8 cellular contexts compared by ENCODE assay signal in the genomic region with DNA sequence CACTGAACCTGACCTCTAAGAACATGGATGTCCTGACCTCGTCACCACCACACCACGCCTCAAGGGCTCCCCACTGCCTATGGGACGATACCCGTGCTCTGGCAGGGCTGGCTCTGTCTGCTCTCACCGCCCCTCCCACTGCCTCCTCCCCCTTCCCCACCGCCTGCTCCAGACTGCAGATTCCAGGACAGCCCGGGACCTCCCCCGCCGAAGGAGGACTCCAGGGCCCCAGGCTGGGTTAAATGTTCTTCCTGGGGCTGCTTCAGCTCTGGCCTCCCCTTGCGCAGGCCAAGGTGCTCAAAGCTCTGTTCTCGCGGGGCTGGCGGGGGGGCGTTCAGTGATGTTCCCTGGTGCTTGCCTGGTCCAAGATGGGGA. TPM values are rescaled to one million over a fixed set of nuclear protein-coding genes. Genes with fewer than 3 reads are reported as not detected.
DNase-seq lines count a peak whose midpoint lies in the region; TF ChIP-seq lines count a peak whose summit lies in the region.

No MANE protein-coding gene starts in this region.

- peaks cover 4% of the 10 kb centered on the region for H3K36me3 Mint-ChIP-seq in activated naive CD8-positive, alpha-beta T cell treated with anti-CD3 and anti-CD28 coated beads for 36 hours

- no peaks in the 10 kb centered on the region; the same call in 1 of the 2 replicates for H3K4me1 ChIP-seq in iPS-20b (ENCODE audit: insufficient read depth, low read length)
- peaks cover 49% of the 10 kb centered on the region for H3K4me1 ChIP-seq in stomach smooth muscle (ENCODE audit: control insufficient read depth, insufficient read depth, low read length)

- H3K4me3 ChIP-seq in HL-60 (replicated peaks; ENCODE audit: insufficient read depth, low read length) (peak overlapping the region; percentile 17; the same call in 1 of the 2 replicates), iPS-20b (ENCODE audit: low read length) (peak overlapping the region; percentile 68), stomach smooth muscle (ENCODE audit: low read length in 2 of 2) (peak overlapping the region; percentile 69 to 71)

- no peaks in the 10 kb centered on the region for H3K9me3 Mint-ChIP-seq in activated naive CD8-positive, alpha-beta T cell treated with anti-CD3 and anti-CD28 coated beads for 36 hours

- H3K27me3 ChIP-seq in HL-60 (ENCODE audit: insufficient read depth, poor library complexity, severe bottlenecking) (peaks cover 33% of the 10 kb centered on the region), iPS-20b (ENCODE audit: insufficient read depth, low read length) (peaks cover 82% of the 10 kb centered on the region), stomach smooth muscle (ENCODE audit: control insufficient read depth in 1 of 2, insufficient read depth in 2 of 2, low read length in 2 of 2) (peaks cover 14 to 25% of the 10 kb centered on the region in 2 donors)

- no peak overlapping the region for H3K27ac Mint-ChIP-seq in activated naive CD8-positive, alpha-beta T cell treated with anti-CD3 and anti-CD28 coated beads for 36 hours

- peak overlapping the region; percentile 70 for H3K4me3 Mint-ChIP-seq in activated naive CD8-positive, alpha-beta T cell treated with anti-CD3 and anti-CD28 coated beads for 36 hours

- H3K27me3 Mint-ChIP-seq in activated naive CD8-positive, alpha-beta T cell treated with anti-CD3 and anti-CD28 coated beads for 36 hours = peaks cover 48% of the 10 kb centered on the region

- peaks cover 18% of the 10 kb centered on the region for H3K4me1 Mint-ChIP-seq in activated naive CD8-positive, alpha-beta T cell treated with anti-CD3 and anti-CD28 coated beads for 36 hours

- no peak for TF ChIP-seq CTCF in HL-60 (IDR thresholded peaks at IDR 0.05; ENCODE audit: insufficient read depth, low read length)

- H3K9me3 ChIP-seq in iPS-20b (ENCODE audit: insufficient read depth, low read depth, low read length) = no peaks in the 10 kb centered on the region
- H3K9me3 ChIP-seq in stomach smooth muscle (ENCODE audit: control insufficient read depth in 2 of 2, low read length in 2 of 2) = no peaks in the 10 kb centered on the region

- H3K9ac ChIP-seq in iPS-20b (ENCODE audit: low read depth, low read length) (peak overlapping the region; percentile 62; the same call in 1 of the 2 replicates), stomach smooth muscle (ENCODE audit: low read length in 2 of 2) (no peak overlapping the region)

- DNase-seq in ELR (ENCODE audit: low read depth) (peak; percentile 64), HL-60 (ENCODE audit: low read depth in 1 of 2, low spot score in 1 of 2) (no peak), NCI-H1092 (lab: John Stamatoyannopoulos, UW) (no peak), NCI-H2029 (lab: John Stamatoyannopoulos, UW) (no peak), globus pallidus (ENCODE audit: low spot score) (no peak)
- DNase-seq in activated naive CD8-positive, alpha-beta T cell treated with anti-CD3 and anti-CD28 coated beads for 36 hours = no peak

- no peak overlapping the region for H3K27ac ChIP-seq in HL-60 (replicated peaks)
- H3K27ac ChIP-seq in iPS-20b (ENCODE audit: low read length) = no peak overlapping the region
- H3K27ac ChIP-seq in stomach smooth muscle (ENCODE audit: low read length) = no peak overlapping the region

- H3K36me3 ChIP-seq in iPS-20b (ENCODE audit: insufficient read depth, low read depth, low read length) (no peaks in the 10 kb centered on the region), stomach smooth muscle (ENCODE audit: control insufficient read depth in 2 of 2, insufficient read depth in 2 of 2, low read length in 2 of 2) (no peaks in the 10 kb centered on the region)

RNA-seq across cellular contexts. Expression of a gene that starts 3.1 kb away (rescaled TPM):
- total RNA-seq in activated naive CD8-positive, alpha-beta T cell treated with anti-CD3 and anti-CD28 coated beads for 36 hours = 10 to 100 TPM; 29.1 to 34.2 TPM

RNA-seq across cellular contexts. Expression of a gene that starts 4.0 kb away (rescaled TPM):
- 1 to 10 TPM; 2.4 to 3.7 TPM for total RNA-seq in activated naive CD8-positive, alpha-beta T cell treated with anti-CD3 and anti-CD28 coated beads for 36 hours

RNA-seq across cellular contexts. Expression of a gene that starts 13.1 kb away (rescaled TPM):
- total RNA-seq in activated naive CD8-positive, alpha-beta T cell treated with anti-CD3 and anti-CD28 coated beads for 36 hours = 10 to 100 TPM; 98.3 to 99.8 TPM

RNA-seq across cellular contexts. Expression of a gene that starts 24.9 kb away (rescaled TPM):
- total RNA-seq in activated naive CD8-positive, alpha-beta T cell treated with anti-CD3 and anti-CD28 coated beads for 36 hours = 10 to 100 TPM; 30.6 to 32.0 TPM

RNA-seq across cellular contexts. Expression of a gene that starts 25.1 kb away (rescaled TPM):
- total RNA-seq in activated naive CD8-positive, alpha-beta T cell treated with anti-CD3 and anti-CD28 coated beads for 36 hours = 10 to 100 TPM; 52.3 to 57.5 TPM

Comparison
In these comparisons a context has a peak if more than half of its experiments do, and no peak if none do; other contexts are left out.
1. H3K4me3 ChIP-seq: peak in every context shown above with its lines; median percentile 70 in stomach smooth muscle; 68 in iPS-20b; 17 in HL-60.